13 cellular contexts compared by ENCODE assay signal in the genomic region with DNA sequence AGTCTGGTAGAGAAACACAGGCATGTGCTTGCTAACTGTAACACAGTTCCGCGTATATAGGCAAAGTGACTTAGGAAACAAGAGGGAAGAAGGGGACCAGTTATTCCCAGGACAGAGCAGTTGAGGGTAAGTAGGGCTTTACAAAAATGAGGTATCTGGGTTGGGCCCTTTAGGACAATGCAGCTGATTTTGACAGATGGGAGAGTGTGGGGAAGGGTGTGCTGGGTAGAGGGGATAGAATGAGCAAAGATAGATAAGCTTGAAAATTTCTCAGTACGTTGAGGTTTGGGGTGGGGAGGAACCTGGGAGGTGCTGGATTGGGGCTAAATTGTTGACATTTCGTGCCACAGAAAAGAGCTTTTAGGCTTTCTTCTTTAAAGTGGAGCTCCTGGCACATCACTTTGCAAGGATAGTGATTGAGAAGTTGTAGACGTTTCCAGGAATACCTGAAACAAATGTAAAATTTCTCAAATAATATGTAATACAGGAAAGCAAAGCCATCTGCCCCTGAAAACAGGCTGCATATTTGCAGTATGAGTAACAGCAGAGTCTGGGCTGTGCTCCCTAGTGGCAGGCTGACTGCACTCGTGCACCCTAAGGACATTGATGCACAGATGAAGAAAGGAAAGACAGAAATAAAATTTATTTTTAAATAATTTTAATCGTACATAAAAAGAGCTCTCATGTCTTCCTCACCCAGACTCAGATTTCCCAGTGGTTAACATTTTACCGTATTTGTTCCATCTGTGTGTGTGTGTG.
DNase-seq lines count a peak whose midpoint lies in the region; ATAC-seq and TF ChIP-seq lines count a peak whose summit lies in the region.
"Had no signal": no experiment of that assay in that cellular context is flagged by ENCODE, and none has a peak within 500 bp of the region (broad histone marks: within the 10 kb centered on the region; RNA-seq: fewer than 3 reads in every experiment).

No MANE protein-coding gene starts in this region.

- TF ChIP-seq CTCF in testis (IDR thresholded peaks at IDR 0.05), result no peak
- TF ChIP-seq CTCF in CD8-positive, alpha-beta T cell (IDR thresholded peaks at IDR 0.05), result no peak

- TF ChIP-seq POLR2A in testis (IDR thresholded peaks at IDR 0.05), result no peak

- no peaks in the 10 kb centered on the region for H3K36me3 ChIP-seq in testis (ENCODE audit: low read depth, missing control alignments)
- no peaks in the 10 kb centered on the region for H3K36me3 ChIP-seq in CD8-positive, alpha-beta T cell (ENCODE audit: insufficient read depth, low read length)
- H3K36me3 ChIP-seq: upper lobe of left lung had no signal

- H3K27me3 ChIP-seq in testis, result no peaks in the 10 kb centered on the region
- no peaks in the 10 kb centered on the region for H3K27me3 ChIP-seq in CD8-positive, alpha-beta T cell (ENCODE audit: insufficient read depth, low read length)
- H3K27me3 ChIP-seq: upper lobe of left lung had no signal

- 59 to 65% methylated on average over 8 of the region's 8 CpGs for WGBS in testis, 2 donors

- H3K4me3 ChIP-seq in testis, result no peak overlapping the region
- no peak overlapping the region for H3K4me3 ChIP-seq in CD8-positive, alpha-beta T cell (ENCODE audit: low read depth, low read length)
- H3K4me3 ChIP-seq: upper lobe of left lung had no signal

- ATAC-seq in CD8-positive, alpha-beta T cell, result no peak

- peak overlapping the region in 1 of 2 donors; percentile 28 for H3K27ac ChIP-seq in testis
- H3K27ac ChIP-seq in CD8-positive, alpha-beta T cell (ENCODE audit: low read depth, low read length), result no peak overlapping the region
- H3K27ac ChIP-seq: parathyroid adenoma, upper lobe of left lung had no signal

- intact Hi-C loops in testis (cut with DNase I; ENCODE audit: low total_unique reads), result loop anchor here (10.0 kb wide), 1 partner anchor 48 kb away; no protein-coding TSS in a partner anchor
- intact Hi-C loops in CD8-positive, alpha-beta T cell (cut with DNase I, micrococcal nuclease), result no loop called here

- no peak overlapping the region for H3K4me3 Mint-ChIP-seq in CD8-positive, alpha-beta T cell
- no peak overlapping the region for H3K4me3 Mint-ChIP-seq in activated CD4-positive, alpha-beta memory T cell treated with anti-CD3 and anti-CD28 coated beads, Interleukin-2, amount 10 ng/mL, durations not matched to agents 7 days and 5 days
- H3K4me3 Mint-ChIP-seq: central memory CD8-positive, alpha-beta T cell had no signal

- H3K4me1 ChIP-seq in testis, result peaks cover 44% of the 10 kb centered on the region
- peaks cover 14% of the 10 kb centered on the region for H3K4me1 ChIP-seq in CD8-positive, alpha-beta T cell (ENCODE audit: insufficient read depth, low read length)
- H3K4me1 ChIP-seq: parathyroid adenoma had no signal

- H3K9me3 Mint-ChIP-seq in CD8-positive, alpha-beta T cell, result no peaks in the 10 kb centered on the region
- no peaks in the 10 kb centered on the region for H3K9me3 Mint-ChIP-seq in activated CD4-positive, alpha-beta memory T cell treated with anti-CD3 and anti-CD28 coated beads, Interleukin-2, amount 10 ng/mL, durations not matched to agents 7 days and 5 days
- H3K9me3 Mint-ChIP-seq: central memory CD8-positive, alpha-beta T cell had no signal

- peaks cover 18% of the 10 kb centered on the region for H3K4me1 Mint-ChIP-seq in CD8-positive, alpha-beta T cell (ENCODE audit: low read depth)
- peaks cover 5% of the 10 kb centered on the region for H3K4me1 Mint-ChIP-seq in activated CD4-positive, alpha-beta memory T cell treated with anti-CD3 and anti-CD28 coated beads, Interleukin-2, amount 10 ng/mL, durations not matched to agents 7 days and 5 days
- H3K4me1 Mint-ChIP-seq: central memory CD8-positive, alpha-beta T cell had no signal

- peaks cover 2% of the 10 kb centered on the region for H3K27me3 Mint-ChIP-seq in CD8-positive, alpha-beta T cell (ENCODE audit: low read depth)
- H3K27me3 Mint-ChIP-seq in activated CD4-positive, alpha-beta memory T cell treated with anti-CD3 and anti-CD28 coated beads, Interleukin-2, amount 10 ng/mL, durations not matched to agents 7 days and 5 days, result peaks cover 2% of the 10 kb centered on the region

- no peaks in the 10 kb centered on the region for H3K9me3 ChIP-seq in testis
- no peaks in the 10 kb centered on the region for H3K9me3 ChIP-seq in CD8-positive, alpha-beta T cell (ENCODE audit: low read length)
- H3K9me3 ChIP-seq: upper lobe of left lung had no signal

- H3K27ac Mint-ChIP-seq in CD8-positive, alpha-beta T cell, result no peak overlapping the region
- no peak overlapping the region for H3K27ac Mint-ChIP-seq in activated CD4-positive, alpha-beta memory T cell treated with anti-CD3 and anti-CD28 coated beads, Interleukin-2, amount 10 ng/mL, durations not matched to agents 7 days and 5 days

- H3K36me3 Mint-ChIP-seq in CD8-positive, alpha-beta T cell, result no peaks in the 10 kb centered on the region
- H3K36me3 Mint-ChIP-seq in activated CD4-positive, alpha-beta memory T cell treated with anti-CD3 and anti-CD28 coated beads, Interleukin-2, amount 10 ng/mL, durations not matched to agents 7 days and 5 days (ENCODE audit: low read depth), result no peaks in the 10 kb centered on the region

- CTCF ChIA-PET in CD8-positive, alpha-beta T cell (lab: Charles Lee), result no interaction called here
- CTCF ChIA-PET in activated CD4-positive, alpha-beta memory T cell treated with anti-CD3 and anti-CD28 coated beads, Interleukin-2, amount 10 ng/mL, durations not matched to agents 7 days and 5 days (lab: Charles Lee), result interaction anchor here (0.5 to 0.6 kb wide), 2 partner anchors 118 to 154 kb away, joined by 3 to 4 read pairs; no protein-coding TSS in a partner anchor

- POLR2A ChIA-PET in CD8-positive, alpha-beta T cell (lab: Charles Lee), result no interaction called here
- POLR2A ChIA-PET in activated CD4-positive, alpha-beta memory T cell treated with anti-CD3 and anti-CD28 coated beads, Interleukin-2, amount 10 ng/mL, durations not matched to agents 7 days and 5 days (lab: Charles Lee), result no interaction called here

- DNase-seq in LHCN-M2 (ENCODE audit: low read depth) (peak; percentile 77), cerebellum (ENCODE audit: low spot score) (peak; percentile 54), kidney tubule cell (ENCODE audit: low spot score) (peak; percentile 80), testis (peak; percentile 63), HuH-7 (ENCODE audit: low spot score) (no peak), NCI-H510A treated with DMSO at 0.1 percent for 48 hours (lab: John Stamatoyannopoulos, UW) (no peak)
- no peak for DNase-seq in CD8-positive, alpha-beta T cell
- no peak for DNase-seq in activated CD4-positive, alpha-beta memory T cell treated with anti-CD3 and anti-CD28 coated beads, Interleukin-2, amount 10 ng/mL, durations not matched to agents 7 days and 5 days
- DNase-seq: H7, NCI-H1417 had no signal

Comparison
In these comparisons a context has a peak if more than half of its experiments do, and no peak if none do; other contexts are left out.
1. DNase-seq: peak in LHCN-M2 (single experiment), cerebellum (single experiment), kidney tubule cell (single experiment) and testis (single experiment); none in CD8-positive, alpha-beta T cell (0 of 7), activated CD4-positive, alpha-beta memory T cell treated with anti-CD3 and anti-CD28 coated beads, Interleukin-2, amount 10 ng/mL, durations not matched to agents 7 days and 5 days (single experiment), HuH-7 (single experiment) and NCI-H510A treated with DMSO at 0.1 percent for 48 hours (single experiment).